Comparison of ENCODE assay signal across 16 cellular contexts in the genomic region with DNA sequence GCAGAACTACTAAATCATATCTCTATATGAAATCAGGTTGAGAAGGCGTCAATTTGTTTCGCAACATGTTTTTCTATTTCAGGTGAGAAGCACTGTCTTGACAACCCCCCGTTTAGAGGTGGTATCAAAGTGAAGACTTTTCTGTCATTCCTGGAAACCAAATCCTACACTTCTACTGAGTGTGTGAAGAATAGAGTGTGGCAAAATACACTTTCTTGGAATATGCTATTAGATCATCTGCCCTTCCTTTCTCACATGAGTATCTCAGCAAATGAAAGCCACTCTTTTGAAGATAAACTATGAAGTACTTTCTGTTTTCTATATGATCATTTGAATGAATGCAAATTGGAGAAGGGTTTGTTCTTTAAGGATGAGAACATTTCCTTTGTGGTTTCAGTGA.
"Had no signal": no experiment of that assay in that cellular context is flagged by ENCODE, and none has a peak within 500 bp of the region (broad histone marks: within the 10 kb centered on the region; RNA-seq: fewer than 3 reads in every experiment).

No MANE protein-coding gene starts in this region.

- H3K9me3 Mint-ChIP-seq: T-cell had no signal

- H3K27ac ChIP-seq: coronary artery, foreskin keratinocyte, lower lobe of right lung, stomach, thoracic aorta had no signal

- H3K4me3 Mint-ChIP-seq: mesothelial cell of epicardium, T-cell had no signal

- DNase-seq: activated CD4-positive, alpha-beta T cell treated with anti-CD3 and anti-CD28 coated beads, Interleukin-2, amount 50 U/mL, for 1 hour; activated effector memory CD4-positive, alpha-beta T cell treated with anti-CD3 and anti-CD28 coated beads, Interleukin-2, amount 50 U/mL, for 16 hours; central memory CD4-positive, alpha-beta T cell; effector CD4-positive, alpha-beta T cell; foreskin keratinocyte; head of caudate nucleus; left cardiac atrium; lower lobe of right lung; retina; stimulated activated CD4-positive, alpha-beta T cell treated with anti-CD3 and anti-CD28 coated beads, Interleukin-4, amount 100 ng/mL, for 1 hour; stimulated activated CD8-positive, alpha-beta memory T cell treated with anti-CD3 and anti-CD28 coated beads, Interleukin-4, amount 100 ng/mL, for 48 hours; stomach had no signal

- H3K36me3 ChIP-seq: lower lobe of right lung, stomach, thoracic aorta had no signal

- H3K4me1 ChIP-seq: foreskin keratinocyte, lower lobe of right lung, stomach had no signal

- H3K27ac Mint-ChIP-seq: mesothelial cell of epicardium, T-cell had no signal

- H3K4me3 ChIP-seq: coronary artery, lower lobe of right lung, stomach, thoracic aorta had no signal

- H3K9me3 ChIP-seq: lower lobe of right lung, stomach, thoracic aorta had no signal

- H3K36me3 Mint-ChIP-seq: mesothelial cell of epicardium, T-cell had no signal

- H3K27me3 ChIP-seq: foreskin keratinocyte, stomach had no signal

- ATAC-seq: foreskin keratinocyte, left cardiac atrium, lower lobe of right lung, T-cell had no signal
